8 cellular contexts compared by ENCODE assay signal in genomic region chr7:36153571-36154097, GRCh38. TPM values are rescaled to one million over a fixed set of nuclear protein-coding genes. Genes with fewer than 3 reads are reported as not detected.
DNase-seq lines count a peak whose midpoint lies in the region; ATAC-seq and TF ChIP-seq lines count a peak whose summit lies in the region.

No MANE protein-coding gene starts in this region.

- H3K4me3 Mint-ChIP-seq in type B pancreatic cell: peak overlapping the region; percentile 86

- DNase-seq in SK-N-DZ (ENCODE audit: low spot score) (peak; percentile 35), dermis blood vessel endothelial cell (peak; percentile 16), midbrain (lab: John Stamatoyannopoulos, UW) (peak; percentile 45), type B pancreatic cell (ENCODE audit: extremely low spot score, unreplicated experiment) (no peak), GDM1 (lab: John Stamatoyannopoulos, UW) (no peak), OCI-M1 (lab: John Stamatoyannopoulos, UW) (no peak)

- ATAC-seq in GM18867 (IDR thresholded peaks at IDR 0.05; ENCODE audit: unreplicated experiment) (peak; percentile 18), HG02870 (IDR thresholded peaks at IDR 0.05; ENCODE audit: unreplicated experiment) (peak; percentile 15)

- peaks cover 7% of the 10 kb centered on the region for H3K36me3 Mint-ChIP-seq in type B pancreatic cell

- peak overlapping the region; percentile 41 for H3K27ac Mint-ChIP-seq in type B pancreatic cell

- H3K9me3 Mint-ChIP-seq in type B pancreatic cell: no peaks in the 10 kb centered on the region

- H3K27me3 Mint-ChIP-seq in type B pancreatic cell: no peaks in the 10 kb centered on the region

- H3K4me1 Mint-ChIP-seq in type B pancreatic cell (ENCODE audit: unreplicated experiment): peaks cover 18% of the 10 kb centered on the region

- TF ChIP-seq CTCF in type B pancreatic cell (conservative IDR thresholded peaks at IDR 0.05): no peak

RNA-seq across cellular contexts. Expression of gene EEPD1, which starts 0.6 kb away (rescaled TPM):
- 3.6 and 4.0 TPM in 2 replicates for polyA plus RNA-seq in SK-N-DZ (2014; cell fraction: cytosol; rRNA removed)
- polyA plus RNA-seq in SK-N-DZ (2014; cell fraction: nucleus; rRNA removed): 5.8 and 9.8 TPM in 2 replicates
- total RNA-seq in dermis blood vessel endothelial cell (1.3 and 5.1 TPM in 2 replicates), type B pancreatic cell (ENCODE audit: low replicate concordance) (3.8 and 35.8 TPM in 2 replicates)

Comparison
In these comparisons a context has a peak if more than half of its experiments do, and no peak if none do; other contexts are left out.
1. DNase-seq: peak in SK-N-DZ (single experiment), dermis blood vessel endothelial cell (single experiment) and midbrain (single experiment); none in type B pancreatic cell (single experiment), GDM1 (single experiment) and OCI-M1 (single experiment).